Comparison of ENCODE assay signal across 1 cellular context in genomic region chr2:8605350-8606065, GRCh38.
A peak's percentile ranks its signal among the peaks of the same experiment; 100 is the strongest.
TF ChIP-seq lines count a peak whose summit lies in the region.

No MANE protein-coding gene starts in this region.

TF ChIP-seq in IMR-90, 13 proteins besides CTCF, POLR2A, EP300 and RAD21 (continued from another document):
- no peak for TF ChIP-seq USF2 (IDR thresholded peaks at IDR 0.05; ENCODE audit: low read depth, low read length)
- peak; percentile 34; the same call in 1 of the 2 replicates for TF ChIP-seq MAFK (IDR thresholded peaks at IDR 0.05; ENCODE audit: low read depth, low read length)
- no peak for TF ChIP-seq MAZ (IDR thresholded peaks at IDR 0.05; ENCODE audit: borderline replicate concordance, low read depth, low read length)
- no peak for TF ChIP-seq CEBPB (IDR thresholded peaks at IDR 0.05; ENCODE audit: low read depth, low read length)
- TF ChIP-seq RCOR1 (IDR thresholded peaks at IDR 0.05; ENCODE audit: insufficient replicate concordance, low read length), result no peak
- TF ChIP-seq ELK1 (IDR thresholded peaks at IDR 0.05; ENCODE audit: borderline replicate concordance, low read depth, low read length), result no peak
- TF ChIP-seq MXI1 (IDR thresholded peaks at IDR 0.05; ENCODE audit: borderline replicate concordance, low read depth, low read length), result no peak
